In the genomic region with DNA sequence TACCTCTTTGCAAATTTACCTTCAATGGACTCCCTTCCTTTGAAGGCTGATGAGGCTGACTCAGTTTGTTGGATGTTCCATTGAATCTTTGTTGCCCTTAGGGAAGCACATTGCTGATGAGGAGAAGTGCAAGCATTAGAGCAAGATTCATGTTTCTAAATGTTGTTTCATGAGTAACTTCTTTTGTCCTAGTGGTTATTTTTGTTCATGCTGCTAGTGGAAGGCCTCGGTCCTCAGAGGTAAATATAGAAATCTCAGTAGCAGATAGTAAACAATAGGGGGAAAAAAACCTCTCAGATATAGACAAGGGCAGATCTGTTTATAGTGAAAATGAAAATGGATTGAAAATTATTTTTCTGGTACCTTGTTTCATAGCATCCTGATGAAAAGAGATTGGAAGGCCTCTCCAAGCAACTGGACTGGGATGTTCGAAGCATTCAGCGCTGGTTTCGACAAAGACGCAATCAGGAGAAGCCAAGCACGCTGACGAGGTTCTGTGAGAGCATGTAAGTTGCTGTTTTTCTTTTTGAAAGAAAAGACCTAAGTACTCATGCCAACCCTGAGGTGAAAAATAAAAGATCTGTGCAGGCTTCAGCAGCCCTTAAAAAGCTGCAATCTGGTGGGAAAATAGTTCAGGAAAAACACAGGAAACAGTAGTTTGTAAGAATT, we compare ENCODE assay signal across 22 cellular contexts.
DNase-seq lines count a peak whose midpoint lies in the region; ATAC-seq and TF ChIP-seq lines count a peak whose summit lies in the region.
"Had no signal": no experiment of that assay in that cellular context is flagged by ENCODE, and none has a peak within 500 bp of the region (broad histone marks: within the 10 kb centered on the region; RNA-seq: fewer than 3 reads in every experiment).

No MANE protein-coding gene starts in this region.

- H3K36me3 ChIP-seq in left ventricle myocardium inferior = peaks cover 10% of the 10 kb centered on the region
- H3K36me3 ChIP-seq: thoracic aorta had no signal

- H3K27me3 ChIP-seq in left ventricle myocardium inferior (ENCODE audit: low read depth) = no peaks in the 10 kb centered on the region
- H3K27me3 ChIP-seq: foreskin keratinocyte had no signal

- H3K27me3 Mint-ChIP-seq in activated naive CD4-positive, alpha-beta T cell treated with anti-CD3 and anti-CD28 coated beads, Interleukin-2, amount 10 ng/mL, durations not matched to agents 7 days and 5 days = no peaks in the 10 kb centered on the region
- H3K27me3 Mint-ChIP-seq: CD4-positive, alpha-beta memory T cell; IgD-negative memory B cell had no signal

- intact Hi-C loops in left ventricle myocardium inferior (cut with micrococcal nuclease) = no loop called here
- intact Hi-C loops in cardiac septum (cut with DNase I) = loop anchor here (5.0 kb wide), 1 partner anchor 66 kb away; no protein-coding TSS in a partner anchor

- peak; percentile 72 for ATAC-seq in HG02678 (IDR thresholded peaks at IDR 0.05; ENCODE audit: unreplicated experiment)
- ATAC-seq in GM19452 (IDR thresholded peaks at IDR 0.05; ENCODE audit: unreplicated experiment) = no peak
- ATAC-seq: A549, foreskin keratinocyte had no signal

- peak overlapping the region; percentile 29 for H3K27ac ChIP-seq in left ventricle myocardium inferior (replicated peaks)
- H3K27ac ChIP-seq: A549, foreskin keratinocyte, thoracic aorta had no signal

- TF ChIP-seq CTCF in left ventricle myocardium inferior (IDR thresholded peaks at IDR 0.05; ENCODE audit: borderline replicate concordance) = peak; percentile 26

- peaks cover 37% of the 10 kb centered on the region for H3K36me3 Mint-ChIP-seq in activated naive CD4-positive, alpha-beta T cell treated with anti-CD3 and anti-CD28 coated beads, Interleukin-2, amount 10 ng/mL, durations not matched to agents 7 days and 5 days

- CTCF ChIA-PET in activated naive CD4-positive, alpha-beta T cell treated with anti-CD3 and anti-CD28 coated beads, Interleukin-2, amount 10 ng/mL, durations not matched to agents 7 days and 5 days (lab: Charles Lee) = no interaction called here

- no peak overlapping the region for H3K27ac Mint-ChIP-seq in activated naive CD4-positive, alpha-beta T cell treated with anti-CD3 and anti-CD28 coated beads, Interleukin-2, amount 10 ng/mL, durations not matched to agents 7 days and 5 days
- H3K27ac Mint-ChIP-seq: activated naive CD4-positive, alpha-beta T cell treated with anti-CD3 and anti-CD28 coated beads for 36 hours; CD4-positive, alpha-beta memory T cell; endodermal cell; IgD-negative memory B cell; nephron progenitor cell had no signal

- no peak overlapping the region for H3K4me3 ChIP-seq in left ventricle myocardium inferior
- H3K4me3 ChIP-seq: A549, lung, thoracic aorta had no signal

- H3K4me3 Mint-ChIP-seq in activated naive CD4-positive, alpha-beta T cell treated with anti-CD3 and anti-CD28 coated beads, Interleukin-2, amount 10 ng/mL, durations not matched to agents 7 days and 5 days = no peak overlapping the region
- H3K4me3 Mint-ChIP-seq: activated naive CD4-positive, alpha-beta T cell treated with anti-CD3 and anti-CD28 coated beads for 36 hours; CD4-positive, alpha-beta memory T cell; endodermal cell; IgD-negative memory B cell; nephron progenitor cell had no signal

- H3K4me1 ChIP-seq in left ventricle myocardium inferior = peaks cover 54% of the 10 kb centered on the region

- peaks cover 4% of the 10 kb centered on the region for H3K9me3 ChIP-seq in left ventricle myocardium inferior (replicated peaks)
- H3K9me3 ChIP-seq: A549, thoracic aorta had no signal

- DNase-seq in left ventricle myocardium inferior (no peak), cardiac septum (ENCODE audit: low spot score) (no peak), dermis blood vessel endothelial cell (peak; percentile 25), glomerular visceral epithelial cell (ENCODE audit: extremely low spot score) (no peak), NCI-H526 treated with DMSO at 0.1 percent for 48 hours (lab: John Stamatoyannopoulos, UW) (no peak)
- DNase-seq in activated naive CD4-positive, alpha-beta T cell treated with anti-CD3 and anti-CD28 coated beads, Interleukin-2, amount 10 ng/mL, durations not matched to agents 7 days and 5 days = no peak
- DNase-seq: activated CD4-positive, CD25-positive, alpha-beta regulatory T cell treated with anti-CD3 and anti-CD28 coated beads, Interleukin-2, amount 50 U/mL, for 72 hours; activated naive CD4-positive, alpha-beta T cell treated with anti-CD3 and anti-CD28 coated beads for 36 hours; CD4-positive, alpha-beta memory T cell; endodermal cell; NCI-H2171 treated with DMSO at 0.1 percent for 48 hours; nephron progenitor cell; RPMI8226; stimulated activated CD4-positive, alpha-beta T cell treated with anti-CD3 and anti-CD28 coated beads, Interleukin-1b, Interleukin-23, amount 100 ng/mL, for 48 hours; T-helper 2 cell had no signal

- H3K9me3 Mint-ChIP-seq in activated naive CD4-positive, alpha-beta T cell treated with anti-CD3 and anti-CD28 coated beads, Interleukin-2, amount 10 ng/mL, durations not matched to agents 7 days and 5 days = peaks cover 2% of the 10 kb centered on the region
- H3K9me3 Mint-ChIP-seq: activated naive CD4-positive, alpha-beta T cell treated with anti-CD3 and anti-CD28 coated beads for 36 hours; nephron progenitor cell had no signal

- H3K4me1 Mint-ChIP-seq in activated naive CD4-positive, alpha-beta T cell treated with anti-CD3 and anti-CD28 coated beads, Interleukin-2, amount 10 ng/mL, durations not matched to agents 7 days and 5 days = peaks cover 5% of the 10 kb centered on the region
- H3K4me1 Mint-ChIP-seq: nephron progenitor cell had no signal
